Comparison of ENCODE assay signal across 29 cellular contexts in genomic region chr14:37888234-37888633, GRCh38.
"Had no signal": no experiment of that assay in that cellular context is flagged by ENCODE, and none has a peak within 500 bp of the region (broad histone marks: within the 10 kb centered on the region; RNA-seq: fewer than 3 reads in every experiment).

No MANE protein-coding gene starts in this region.

- H3K4me3 ChIP-seq: colonic mucosa, coronary artery, dorsolateral prefrontal cortex, esophagus muscularis mucosa, esophagus squamous epithelium, gastrocnemius medialis, gastroesophageal sphincter, heart left ventricle, heart right ventricle had no signal

- H3K27ac Mint-ChIP-seq: dendritic cell treated with granulocyte-macrophage colony-stimulating factor and Interleukin-4, amounts not matched to agents 40 ng/mL and 50 ng/mL, for 4 days; effector memory CD8-positive, alpha-beta T cell; endodermal cell had no signal

- H3K4me1 ChIP-seq: colonic mucosa, esophagus squamous epithelium, foreskin keratinocyte, gastrocnemius medialis had no signal

- FAIRE-seq: colon, endometrium, endothelial cell of umbilical vein, frontal cortex had no signal

- H3K27ac ChIP-seq: colonic mucosa, coronary artery, dorsolateral prefrontal cortex, epithelial cell of prostate, esophagus muscularis mucosa, esophagus squamous epithelium, foreskin keratinocyte, gastrocnemius medialis, gastroesophageal sphincter, heart left ventricle, heart right ventricle had no signal

- H3K27me3 Mint-ChIP-seq: dendritic cell treated with granulocyte-macrophage colony-stimulating factor and Interleukin-4, amounts not matched to agents 40 ng/mL and 50 ng/mL, for 4 days had no signal

- H3K9me3 ChIP-seq: colonic mucosa, esophagus muscularis mucosa, esophagus squamous epithelium, gastrocnemius medialis, gastroesophageal sphincter had no signal

- H3K27me3 ChIP-seq: colonic mucosa, esophagus muscularis mucosa, esophagus squamous epithelium, gastrocnemius medialis, gastroesophageal sphincter, heart left ventricle, heart right ventricle had no signal

- ATAC-seq: effector memory CD8-positive, alpha-beta T cell; esophagus mucosa; foreskin keratinocyte; gastrocnemius medialis; gastroesophageal sphincter had no signal

- H3K4me3 Mint-ChIP-seq: dendritic cell treated with granulocyte-macrophage colony-stimulating factor and Interleukin-4, amounts not matched to agents 40 ng/mL and 50 ng/mL, for 4 days; effector memory CD8-positive, alpha-beta T cell; endodermal cell had no signal

- H3K36me3 ChIP-seq: colonic mucosa, esophagus muscularis mucosa, esophagus squamous epithelium, gastrocnemius medialis, gastroesophageal sphincter, heart left ventricle, heart right ventricle had no signal

- H3K9me3 Mint-ChIP-seq: dendritic cell treated with granulocyte-macrophage colony-stimulating factor and Interleukin-4, amounts not matched to agents 40 ng/mL and 50 ng/mL, for 4 days; effector memory CD8-positive, alpha-beta T cell had no signal

- DNase-seq: colonic mucosa; cortex of kidney; dermis blood vessel endothelial cell; dorsolateral prefrontal cortex; effector CD4-positive, alpha-beta T cell; effector CD8-positive, alpha-beta T cell; effector memory CD4-positive, alpha-beta T cell; effector memory CD8-positive, alpha-beta T cell; endodermal cell; erythroblast; esophagus squamous epithelium; foreskin fibroblast; foreskin keratinocyte; foreskin melanocyte; gastrocnemius medialis; glutamatergic neuron; head of caudate nucleus; heart left ventricle; heart right ventricle had no signal
